20 cellular contexts compared by ENCODE assay signal in genomic region chr2:44965684-44966083, GRCh38. TPM values are rescaled to one million over a fixed set of nuclear protein-coding genes. Genes with fewer than 3 reads are reported as not detected.
DNase-seq lines count a peak whose midpoint lies in the region; ATAC-seq and TF ChIP-seq lines count a peak whose summit lies in the region.
"Had no signal": no experiment of that assay in that cellular context is flagged by ENCODE, and none has a peak within 500 bp of the region (broad histone marks: within the 10 kb centered on the region; RNA-seq: fewer than 3 reads in every experiment).

No MANE protein-coding gene starts in this region.

- H3K27me3 Mint-ChIP-seq in activated T-cell treated with anti-CD3 and anti-CD28 coated beads, Interleukin-2, amount 50 U/mL, for 72 hours (ENCODE audit: low read depth): peaks cover 30% of the 10 kb centered on the region

- DNase-seq in A172 (ENCODE audit: low spot score): peak; percentile 25
- DNase-seq in MV-4-11 (lab: John Stamatoyannopoulos, UW): peak; percentile 62
- peak; percentile 58 for DNase-seq in choroid plexus epithelial cell (ENCODE audit: low read depth)
- DNase-seq in retina: peak; percentile 17
- no peak for DNase-seq in NCI-H2029 (lab: John Stamatoyannopoulos, UW)
- no peak for DNase-seq in NCI-H1092 treated with DMSO at 0.1 percent for 48 hours (lab: John Stamatoyannopoulos, UW)
- DNase-seq in activated T-cell treated with anti-CD3 and anti-CD28 coated beads, Interleukin-2, amount 50 U/mL, for 72 hours: no peak
- DNase-seq: 8988T, Calu3, DMS79, KG1, NCI-H1105 treated with DMSO at 0.1 percent for 48 hours, NCI-H187, NCI-H2171 treated with DMSO at 0.1 percent for 48 hours, NCI-H774, SK-N-SH had no signal

- H3K4me3 ChIP-seq in choroid plexus epithelial cell (ENCODE audit: low read depth, low read length): no peak overlapping the region
- H3K4me3 ChIP-seq: GM23338 had no signal

- H3K36me3 Mint-ChIP-seq in activated T-cell treated with anti-CD3 and anti-CD28 coated beads, Interleukin-2, amount 50 U/mL, for 72 hours (ENCODE audit: insufficient read depth in 2 of 2): no peaks in the 10 kb centered on the region

- H3K4me1 Mint-ChIP-seq in activated T-cell treated with anti-CD3 and anti-CD28 coated beads, Interleukin-2, amount 50 U/mL, for 72 hours (ENCODE audit: low read depth): no peaks in the 10 kb centered on the region

- no peak overlapping the region for H3K4me3 Mint-ChIP-seq in activated T-cell treated with anti-CD3 and anti-CD28 coated beads, Interleukin-2, amount 50 U/mL, for 72 hours
- H3K4me3 Mint-ChIP-seq: GM23338 had no signal

- TF ChIP-seq CTCF in choroid plexus epithelial cell (conservative IDR thresholded peaks at IDR 0.05; ENCODE audit: low read depth, low read length): no peak

- ATAC-seq in HG02798 (IDR thresholded peaks at IDR 0.05; ENCODE audit: poor library complexity, unreplicated experiment): no peak
- ATAC-seq in activated T-cell treated with anti-CD3 and anti-CD28 coated beads, Interleukin-2, amount 50 U/mL, for 72 hours (replicated peaks in 1 of 2): no peak
- ATAC-seq: Right ventricle myocardium inferior had no signal

- no peaks in the 10 kb centered on the region for H3K9me3 Mint-ChIP-seq in activated T-cell treated with anti-CD3 and anti-CD28 coated beads, Interleukin-2, amount 50 U/mL, for 72 hours
- H3K9me3 Mint-ChIP-seq: GM23338 had no signal

- H3K27ac Mint-ChIP-seq in activated T-cell treated with anti-CD3 and anti-CD28 coated beads, Interleukin-2, amount 50 U/mL, for 72 hours: no peak overlapping the region
- H3K27ac Mint-ChIP-seq: GM23338 had no signal

RNA-seq across cellular contexts. Expression of gene SIX3, which starts 24.2 kb away (rescaled TPM):
- not detected in 2 replicates for total RNA-seq in A172 (2014; rRNA removed; shearing (Covaris generic))
- not detected for total RNA-seq in activated T-cell treated with anti-CD3 and anti-CD28 coated beads, Interleukin-2, amount 50 U/mL, for 72 hours
- total RNA-seq: Calu3, M059J, Right ventricle myocardium inferior had no signal

RNA-seq across cellular contexts. Expression of gene SIX2, which starts 43.6 kb away (rescaled TPM):
- not detected in 2 replicates for total RNA-seq in A172 (2014; rRNA removed; shearing (Covaris generic))
- under 1 TPM in 1 of 2 donors, not detected in 1; 0.12 TPM for total RNA-seq in activated T-cell treated with anti-CD3 and anti-CD28 coated beads, Interleukin-2, amount 50 U/mL, for 72 hours
- total RNA-seq: Calu3 had no signal

Comparison
In these comparisons a context has a peak if more than half of its experiments do, and no peak if none do; other contexts are left out.
1. DNase-seq: peak in A172 (single experiment), MV-4-11 (single experiment), choroid plexus epithelial cell (single experiment) and retina (single experiment); none in NCI-H2029 (single experiment), NCI-H1092 treated with DMSO at 0.1 percent for 48 hours (single experiment) and activated T-cell treated with anti-CD3 and anti-CD28 coated beads, Interleukin-2, amount 50 U/mL, for 72 hours (0 of 2).